In genomic region chr1:212295579-212295978, GRCh38 we compare ENCODE assay signal across 19 cellular contexts. TPM values are rescaled to one million over a fixed set of nuclear protein-coding genes. Genes with fewer than 3 reads are reported as not detected.
DNase-seq lines count a peak whose midpoint lies in the region; ATAC-seq and TF ChIP-seq lines count a peak whose summit lies in the region.
"Had no signal": no experiment of that assay in that cellular context is flagged by ENCODE, and none has a peak within 500 bp of the region (broad histone marks: within the 10 kb centered on the region; RNA-seq: fewer than 3 reads in every experiment).

No MANE protein-coding gene starts in this region.

- TF ChIP-seq CTCF in CD14-positive monocyte (IDR thresholded peaks at IDR 0.05) (no peak), omental fat pad (IDR thresholded peaks at IDR 0.05) (no peak)

- no peaks in the 10 kb centered on the region for H3K27me3 Mint-ChIP-seq in CD14-positive monocyte (ENCODE audit: low read depth in 3 of 3)
- H3K27me3 Mint-ChIP-seq in CD8-positive, alpha-beta memory T cell: no peaks in the 10 kb centered on the region
- no peaks in the 10 kb centered on the region for H3K27me3 Mint-ChIP-seq in activated naive CD8-positive, alpha-beta T cell treated with anti-CD3 and anti-CD28 coated beads for 36 hours
- H3K27me3 Mint-ChIP-seq: activated CD4-positive, alpha-beta memory T cell treated with anti-CD3 and anti-CD28 coated beads for 36 hours; activated naive CD8-positive, alpha-beta T cell treated with anti-CD3 and anti-CD28 coated beads, Interleukin-2, amount 10 ng/mL, durations not matched to agents 7 days and 5 days had no signal

- no peak overlapping the region for H3K4me3 ChIP-seq in CD8-positive, alpha-beta memory T cell (ENCODE audit: low read length)
- H3K4me3 ChIP-seq: BLaER1 treated with 17β-estradiol and CSF1 and Interleukin-3, amounts not matched to agents 10 nM and 100 nM had no signal

- intact Hi-C loops in CD14-positive monocyte (cut with micrococcal nuclease): no loop called here

- ATAC-seq in omental fat pad (ENCODE audit: low FRiP score): peak; percentile 14
- ATAC-seq: PC-3, Right ventricle myocardium inferior had no signal

- DNase-seq in CD14-positive monocyte (ENCODE audit: low spot score) (no peak), omental fat pad (ENCODE audit: low spot score) (no peak), NCI-H2029 treated with DMSO at 0.1 percent for 48 hours (lab: John Stamatoyannopoulos, UW) (no peak), hippocampal formation (lab: John Stamatoyannopoulos, UW) (no peak), islet precursor cell (no peak)
- no peak for DNase-seq in CD8-positive, alpha-beta memory T cell
- no peak for DNase-seq in activated naive CD8-positive, alpha-beta T cell treated with anti-CD3 and anti-CD28 coated beads for 36 hours
- DNase-seq: activated CD4-positive, alpha-beta memory T cell treated with anti-CD3 and anti-CD28 coated beads for 36 hours; activated naive CD8-positive, alpha-beta T cell treated with anti-CD3 and anti-CD28 coated beads, Interleukin-2, amount 10 ng/mL, durations not matched to agents 7 days and 5 days; head of caudate nucleus; KBM-7; NCI-H1436 treated with DMSO at 0.1 percent for 48 hours; NCI-H446 treated with DMSO at 0.1 percent for 48 hours; PC-3; stimulated activated CD8-positive, alpha-beta memory T cell treated with anti-CD3 and anti-CD28 coated beads, Interleukin-4, amount 100 ng/mL, for 48 hours; T1000 had no signal

- no peaks in the 10 kb centered on the region for H3K27me3 ChIP-seq in CD8-positive, alpha-beta memory T cell (ENCODE audit: insufficient read depth, low read length, poor library complexity, severe bottlenecking)
- H3K27me3 ChIP-seq: BLaER1 treated with 17β-estradiol and CSF1 and Interleukin-3, amounts not matched to agents 10 nM and 100 nM had no signal

- H3K4me3 Mint-ChIP-seq in CD14-positive monocyte: no peak overlapping the region
- H3K4me3 Mint-ChIP-seq in CD8-positive, alpha-beta memory T cell: peak overlapping the region in 5 of 7 donors; percentile 0 to 52 (median 21)
- no peak overlapping the region for H3K4me3 Mint-ChIP-seq in activated naive CD8-positive, alpha-beta T cell treated with anti-CD3 and anti-CD28 coated beads for 36 hours
- H3K4me3 Mint-ChIP-seq: activated CD4-positive, alpha-beta memory T cell treated with anti-CD3 and anti-CD28 coated beads for 36 hours; activated naive CD8-positive, alpha-beta T cell treated with anti-CD3 and anti-CD28 coated beads, Interleukin-2, amount 10 ng/mL, durations not matched to agents 7 days and 5 days had no signal

- CTCF ChIA-PET in CD8-positive, alpha-beta memory T cell (lab: Charles Lee): interaction anchor here (0.7 kb wide), 1 partner anchor 225 kb away, joined by 3 read pairs; no protein-coding TSS in a partner anchor

- H3K9me3 ChIP-seq in CD8-positive, alpha-beta memory T cell (ENCODE audit: low read length): no peaks in the 10 kb centered on the region

- H3K27ac ChIP-seq in CD8-positive, alpha-beta memory T cell (ENCODE audit: low read depth, low read length): no peak overlapping the region
- H3K27ac ChIP-seq: BLaER1 treated with 17β-estradiol and CSF1 and Interleukin-3, amounts not matched to agents 10 nM and 100 nM; epithelial cell of prostate had no signal

- H3K36me3 ChIP-seq in CD8-positive, alpha-beta memory T cell (ENCODE audit: insufficient read depth, low read length): no peaks in the 10 kb centered on the region

- POLR2A ChIA-PET in CD8-positive, alpha-beta memory T cell (lab: Charles Lee): no interaction called here

- peaks cover 58% of the 10 kb centered on the region for H3K4me1 ChIP-seq in CD8-positive, alpha-beta memory T cell (ENCODE audit: insufficient read depth, low read length)

- peaks cover 55% of the 10 kb centered on the region for H3K4me1 Mint-ChIP-seq in CD14-positive monocyte
- peaks cover 72 to 81% (median 80%) of the 10 kb centered on the region in 3 donors for H3K4me1 Mint-ChIP-seq in CD8-positive, alpha-beta memory T cell
- H3K4me1 Mint-ChIP-seq in activated naive CD8-positive, alpha-beta T cell treated with anti-CD3 and anti-CD28 coated beads for 36 hours: peaks cover 63% of the 10 kb centered on the region

- no peaks in the 10 kb centered on the region for H3K9me3 Mint-ChIP-seq in CD14-positive monocyte
- H3K9me3 Mint-ChIP-seq in CD8-positive, alpha-beta memory T cell: no peaks in the 10 kb centered on the region
- no peaks in the 10 kb centered on the region for H3K9me3 Mint-ChIP-seq in activated naive CD8-positive, alpha-beta T cell treated with anti-CD3 and anti-CD28 coated beads for 36 hours
- H3K9me3 Mint-ChIP-seq: activated CD4-positive, alpha-beta memory T cell treated with anti-CD3 and anti-CD28 coated beads for 36 hours; activated naive CD8-positive, alpha-beta T cell treated with anti-CD3 and anti-CD28 coated beads, Interleukin-2, amount 10 ng/mL, durations not matched to agents 7 days and 5 days had no signal

- H3K36me3 Mint-ChIP-seq in CD14-positive monocyte: peaks cover 11 to 19% of the 10 kb centered on the region in 2 donors
- H3K36me3 Mint-ChIP-seq in CD8-positive, alpha-beta memory T cell: peaks cover 0 to 5% (median 1%) of the 10 kb centered on the region in 3 donors
- H3K36me3 Mint-ChIP-seq in activated naive CD8-positive, alpha-beta T cell treated with anti-CD3 and anti-CD28 coated beads for 36 hours: peaks cover 6% of the 10 kb centered on the region

- H3K27ac Mint-ChIP-seq in CD14-positive monocyte: peak overlapping the region in 5 of 7 donors; percentile 3 to 55 (median 13)
- H3K27ac Mint-ChIP-seq in CD8-positive, alpha-beta memory T cell: peak overlapping the region in 5 of 8 donors; percentile 11 to 61 (median 31)
- H3K27ac Mint-ChIP-seq in activated naive CD8-positive, alpha-beta T cell treated with anti-CD3 and anti-CD28 coated beads for 36 hours: peak overlapping the region; percentile 2
- H3K27ac Mint-ChIP-seq: activated CD4-positive, alpha-beta memory T cell treated with anti-CD3 and anti-CD28 coated beads for 36 hours; activated naive CD8-positive, alpha-beta T cell treated with anti-CD3 and anti-CD28 coated beads, Interleukin-2, amount 10 ng/mL, durations not matched to agents 7 days and 5 days had no signal

RNA-seq across cellular contexts. Expression of gene PPP2R5A, which starts 10.4 kb away (rescaled TPM):
- 10 to 100 TPM; 28.1 to 31.1 TPM for polyA plus RNA-seq in CD14-positive monocyte
- total RNA-seq in CD8-positive, alpha-beta memory T cell: 10 to 100 TPM; 46.1 to 46.9 TPM
- polyA plus RNA-seq in CD8-positive, alpha-beta memory T cell: 51.9 TPM
- 10 to 100 TPM; 32.9 to 34.3 TPM for total RNA-seq in activated naive CD8-positive, alpha-beta T cell treated with anti-CD3 and anti-CD28 coated beads for 36 hours
- total RNA-seq in omental fat pad: 10 to 100 TPM; 34.8 to 98.6 (median 66.1) TPM

Comparison
In these comparisons a context has a peak if more than half of its experiments do, and no peak if none do; other contexts are left out.
1. H3K4me3 Mint-ChIP-seq: peak in CD8-positive, alpha-beta memory T cell (5 of 7); none in CD14-positive monocyte (0 of 2) and activated naive CD8-positive, alpha-beta T cell treated with anti-CD3 and anti-CD28 coated beads for 36 hours (single experiment).
2. Peak in every context shown above with its lines, with median percentiles within 50 percentile points of each other: H3K27ac Mint-ChIP-seq.